Comparison of ENCODE assay signal across 9 cellular contexts in the genomic region with DNA sequence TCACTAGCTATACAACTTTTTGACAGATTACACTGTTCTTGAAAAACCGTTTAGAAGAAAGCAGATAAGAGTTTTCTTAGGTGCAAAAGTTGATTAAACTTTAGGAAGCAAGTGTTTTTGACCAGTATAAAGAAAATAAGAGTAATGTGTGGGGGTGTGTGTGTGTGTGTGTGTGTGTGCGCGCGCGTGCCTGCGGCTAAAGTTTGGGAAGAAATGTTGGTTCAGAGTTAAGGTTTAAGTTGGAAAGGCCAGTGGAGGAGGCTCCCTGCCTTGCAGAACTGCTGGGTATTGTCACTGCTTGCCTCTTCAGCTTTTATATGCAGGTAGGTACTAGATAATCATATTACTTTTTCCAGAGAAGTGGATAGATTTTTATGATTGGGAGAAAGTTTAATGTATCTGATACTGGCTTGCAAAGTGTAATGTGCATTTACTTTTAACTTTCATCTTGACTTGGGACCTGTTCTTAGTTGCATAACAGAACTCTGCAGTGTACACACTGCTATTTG. TPM values are rescaled to one million over a fixed set of nuclear protein-coding genes. Genes with fewer than 3 reads are reported as not detected.
A peak's percentile ranks its signal among the peaks of the same experiment; 100 is the strongest.
DNase-seq lines count a peak whose midpoint lies in the region; ATAC-seq and TF ChIP-seq lines count a peak whose summit lies in the region.
"Had no signal": no experiment of that assay in that cellular context is flagged by ENCODE, and none has a peak within 500 bp of the region (broad histone marks: within the 10 kb centered on the region; RNA-seq: fewer than 3 reads in every experiment).

No MANE protein-coding gene starts in this region.

- H3K27me3 ChIP-seq in left lung (no peaks in the 10 kb centered on the region), thyroid gland (no peaks in the 10 kb centered on the region)

- no peak for DNase-seq in activated CD4-positive, alpha-beta T cell treated with anti-CD3 and anti-CD28 coated beads, Interleukin-2, amount 10 ng/mL, durations not matched to agents 7 days and 5 days
- DNase-seq in activated CD4-positive, alpha-beta T cell treated with anti-CD3 and anti-CD28 coated beads for 48 hours = no peak
- no peak for DNase-seq in activated naive CD8-positive, alpha-beta T cell treated with anti-CD3 and anti-CD28 coated beads for 36 hours
- DNase-seq in left lung = peak in 1 of 2 donors; percentile 40
- peak in 1 of 2 donors; percentile 12 for DNase-seq in thyroid gland
- DNase-seq in HuH-7.5 (ENCODE audit: low spot score) = no peak
- DNase-seq in SW 1271 (lab: John Stamatoyannopoulos, UW) = no peak
- no peak for DNase-seq in NCI-H748 (lab: John Stamatoyannopoulos, UW; ENCODE audit: unreplicated experiment)
- DNase-seq: NCI-H446 had no signal

- H3K27ac ChIP-seq in left lung = peak overlapping the region; percentile 98
- H3K27ac ChIP-seq in thyroid gland = peak overlapping the region; percentile 84 to 99 (median 97)

- no peak for TF ChIP-seq POLR2A in thyroid gland (IDR thresholded peaks at IDR 0.05)

- peaks cover 41% of the 10 kb centered on the region for H3K36me3 Mint-ChIP-seq in activated CD4-positive, alpha-beta T cell treated with anti-CD3 and anti-CD28 coated beads, Interleukin-2, amount 10 ng/mL, durations not matched to agents 7 days and 5 days (ENCODE audit: low read depth)
- H3K36me3 Mint-ChIP-seq in activated naive CD8-positive, alpha-beta T cell treated with anti-CD3 and anti-CD28 coated beads for 36 hours = peaks cover 23% of the 10 kb centered on the region

- H3K27ac Mint-ChIP-seq in activated CD4-positive, alpha-beta T cell treated with anti-CD3 and anti-CD28 coated beads, Interleukin-2, amount 10 ng/mL, durations not matched to agents 7 days and 5 days = no peak overlapping the region
- H3K27ac Mint-ChIP-seq in activated naive CD8-positive, alpha-beta T cell treated with anti-CD3 and anti-CD28 coated beads for 36 hours = no peak overlapping the region

- WGBS in thyroid gland, 2 donors = 12 to 22% methylated on average over 6 of the region's 6 CpGs

- H3K4me3 ChIP-seq in left lung (peak overlapping the region; percentile 85 to 95), thyroid gland (replicated peaks in 1 of 3) (peak overlapping the region in 2 of 3 donors; percentile 73 to 90)

- H3K9me3 Mint-ChIP-seq in activated CD4-positive, alpha-beta T cell treated with anti-CD3 and anti-CD28 coated beads, Interleukin-2, amount 10 ng/mL, durations not matched to agents 7 days and 5 days = no peaks in the 10 kb centered on the region
- H3K9me3 Mint-ChIP-seq in activated naive CD8-positive, alpha-beta T cell treated with anti-CD3 and anti-CD28 coated beads for 36 hours = peaks cover 3% of the 10 kb centered on the region

- POLR2A ChIA-PET in activated CD4-positive, alpha-beta T cell treated with anti-CD3 and anti-CD28 coated beads, Interleukin-2, amount 10 ng/mL, durations not matched to agents 7 days and 5 days (lab: Charles Lee) = no interaction called here

- TF ChIP-seq CTCF in left lung (IDR thresholded peaks at IDR 0.05) = no peak
- TF ChIP-seq CTCF in thyroid gland (IDR thresholded peaks at IDR 0.05) = no peak

- ATAC-seq in left lung = no peak

- no peaks in the 10 kb centered on the region for H3K27me3 Mint-ChIP-seq in activated CD4-positive, alpha-beta T cell treated with anti-CD3 and anti-CD28 coated beads, Interleukin-2, amount 10 ng/mL, durations not matched to agents 7 days and 5 days
- no peaks in the 10 kb centered on the region for H3K27me3 Mint-ChIP-seq in activated naive CD8-positive, alpha-beta T cell treated with anti-CD3 and anti-CD28 coated beads for 36 hours

- no peaks in the 10 kb centered on the region for H3K36me3 ChIP-seq in left lung
- no peaks in the 10 kb centered on the region for H3K36me3 ChIP-seq in thyroid gland

- peaks cover 10 to 51% of the 10 kb centered on the region in 2 donors for H3K4me1 ChIP-seq in left lung
- peaks cover 24 to 25% of the 10 kb centered on the region in 2 donors for H3K4me1 ChIP-seq in thyroid gland

- H3K4me3 Mint-ChIP-seq in activated CD4-positive, alpha-beta T cell treated with anti-CD3 and anti-CD28 coated beads, Interleukin-2, amount 10 ng/mL, durations not matched to agents 7 days and 5 days = peak overlapping the region; percentile 81
- H3K4me3 Mint-ChIP-seq in activated naive CD8-positive, alpha-beta T cell treated with anti-CD3 and anti-CD28 coated beads for 36 hours = peak overlapping the region; percentile 85

- intact Hi-C loops in left lung (cut with DNase I) (no loop called here), thyroid gland (cut with DNase I) (no loop called here)

- CTCF ChIA-PET in activated CD4-positive, alpha-beta T cell treated with anti-CD3 and anti-CD28 coated beads, Interleukin-2, amount 10 ng/mL, durations not matched to agents 7 days and 5 days (lab: Charles Lee) = interaction anchor here (0.9 to 1.6 kb wide), 5 partner anchors 10 to 605 kb away, joined by 3 to 4 read pairs (median 3); no protein-coding TSS in a partner anchor

- H3K4me1 Mint-ChIP-seq in activated CD4-positive, alpha-beta T cell treated with anti-CD3 and anti-CD28 coated beads, Interleukin-2, amount 10 ng/mL, durations not matched to agents 7 days and 5 days = peaks cover 49% of the 10 kb centered on the region
- peaks cover 44% of the 10 kb centered on the region for H3K4me1 Mint-ChIP-seq in activated naive CD8-positive, alpha-beta T cell treated with anti-CD3 and anti-CD28 coated beads for 36 hours

- H3K9me3 ChIP-seq in left lung (no peaks in the 10 kb centered on the region), thyroid gland (no peaks in the 10 kb centered on the region)

RNA-seq across cellular contexts. Expression of a gene that starts 2.0 kb away (rescaled TPM):
- total RNA-seq in activated CD4-positive, alpha-beta T cell treated with anti-CD3 and anti-CD28 coated beads, Interleukin-2, amount 10 ng/mL, durations not matched to agents 7 days and 5 days = 10 to 100 TPM; 75.6 to 97.0 TPM
- 10 to 100 TPM; 39.7 to 41.6 TPM for total RNA-seq in activated naive CD8-positive, alpha-beta T cell treated with anti-CD3 and anti-CD28 coated beads for 36 hours
- total RNA-seq in left lung (10 to 100 TPM; 70.9 to 89.4 TPM), thyroid gland (100 to 1,000 TPM in 1 of 4 donors, 10 to 100 TPM in 3; 86.1 to 107 (median 94.8) TPM)
